In the genomic region with DNA sequence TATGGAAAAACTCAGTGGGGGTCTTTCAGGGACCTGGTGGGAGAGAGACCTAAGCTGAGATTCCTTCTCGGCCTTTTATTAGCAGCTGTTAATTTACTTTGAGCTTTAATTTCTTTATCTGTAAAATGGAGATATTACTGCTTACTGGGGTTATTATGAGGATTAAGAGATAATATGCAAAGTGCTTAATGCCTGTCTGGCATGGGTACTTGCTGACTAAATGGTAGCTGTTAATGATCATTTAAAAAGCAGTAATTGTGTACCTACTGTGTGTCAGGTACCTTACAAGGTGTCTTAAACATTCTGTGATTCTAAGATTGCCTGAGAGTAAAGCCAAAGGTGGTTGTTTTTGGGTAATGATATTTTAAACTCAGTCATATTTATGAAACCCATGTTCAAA, we compare ENCODE assay signal across 11 cellular contexts. TPM values are rescaled to one million over a fixed set of nuclear protein-coding genes. Genes with fewer than 3 reads are reported as not detected.
DNase-seq lines count a peak whose midpoint lies in the region; ATAC-seq, FAIRE-seq and TF ChIP-seq lines count a peak whose summit lies in the region.
"Had no signal": no experiment of that assay in that cellular context is flagged by ENCODE, and none has a peak within 500 bp of the region (broad histone marks: within the 10 kb centered on the region; RNA-seq: fewer than 3 reads in every experiment).

No MANE protein-coding gene starts in this region.

- no peak for DNase-seq in CD4-positive, alpha-beta memory T cell
- DNase-seq in RWPE1 (ENCODE audit: low spot score), result no peak
- DNase-seq in epithelial cell of proximal tubule (ENCODE audit: low read depth), result no peak
- DNase-seq in prostate gland (ENCODE audit: low spot score), result no peak
- no peak for DNase-seq in stimulated activated effector memory CD8-positive, alpha-beta T cell treated with anti-CD3 and anti-CD28 coated beads, Interleukin-12 subunit alpha, Interleukin-12 subunit beta, amount 100 ng/mL, for 72 hours (ENCODE audit: low spot score in 2 of 2)
- DNase-seq in NCI-H1105 (lab: John Stamatoyannopoulos, UW), result no peak
- DNase-seq in posterior cingulate gyrus, result no peak
- no peak for DNase-seq in D721Med (ENCODE audit: insufficient read length, low spot score)
- DNase-seq: stimulated activated naive CD4-positive, alpha-beta T cell treated with Interleukin-2 at 50 U/mL for 16 hours had no signal

- peaks cover 20 to 69% (median 44%) of the 10 kb centered on the region in 4 donors for H3K4me1 Mint-ChIP-seq in CD4-positive, alpha-beta memory T cell
- H3K4me1 Mint-ChIP-seq in stimulated activated effector memory CD8-positive, alpha-beta T cell treated with anti-CD3 and anti-CD28 coated beads, Interleukin-12 subunit alpha, Interleukin-12 subunit beta, amount 100 ng/mL, for 72 hours, result peaks cover 61% of the 10 kb centered on the region

- POLR2A ChIA-PET in CD4-positive, alpha-beta memory T cell (lab: Charles Lee; ENCODE audit: partially characterized antibody), result interaction anchor here (10.7 to 18.4 kb wide), 2 partner anchors 13 to 31 kb away, joined by 169 to 449 read pairs; no protein-coding TSS in a partner anchor
- POLR2A ChIA-PET in RWPE1 (lab: Yijun Ruan, JAX; ENCODE audit: low non-redundant PET), result interaction anchor here (0.7 to 1.4 kb wide), 2 partner anchors 32 to 168 kb away, joined by 3 read pairs; no protein-coding TSS in a partner anchor

- peak overlapping the region in 6 of 7 donors; percentile 48 to 93 (median 86) for H3K27ac Mint-ChIP-seq in CD4-positive, alpha-beta memory T cell
- H3K27ac Mint-ChIP-seq in stimulated activated effector memory CD8-positive, alpha-beta T cell treated with anti-CD3 and anti-CD28 coated beads, Interleukin-12 subunit alpha, Interleukin-12 subunit beta, amount 100 ng/mL, for 72 hours, result no peak overlapping the region
- H3K27ac Mint-ChIP-seq: CD14-positive monocyte had no signal

- ATAC-seq in stimulated activated effector memory CD8-positive, alpha-beta T cell treated with anti-CD3 and anti-CD28 coated beads, Interleukin-12 subunit alpha, Interleukin-12 subunit beta, amount 100 ng/mL, for 72 hours, result no peak

- no peak for TF ChIP-seq POLR2A in prostate gland (IDR thresholded peaks at IDR 0.05)

- 57% methylated on average over 1 of the region's 1 CpG for WGBS in prostate gland

- intact Hi-C loops in CD4-positive, alpha-beta memory T cell (cut with micrococcal nuclease), result no loop called here
- intact Hi-C loops in prostate gland (cut with DNase I), result no loop called here
- intact Hi-C loops in posterior cingulate gyrus (cut with DNase I), result no loop called here

- H3K4me3 ChIP-seq in CD4-positive, alpha-beta memory T cell (ENCODE audit: low read length in 2 of 2), result peak overlapping the region in 1 of 2 donors; percentile 76
- H3K4me3 ChIP-seq in epithelial cell of proximal tubule (ENCODE audit: low read depth, low read length), result peak overlapping the region; percentile 83
- H3K4me3 ChIP-seq in prostate gland, result peak overlapping the region in 1 of 2 donors; percentile 89

- no peaks in the 10 kb centered on the region for H3K27me3 Mint-ChIP-seq in CD4-positive, alpha-beta memory T cell

- CTCF ChIA-PET in CD4-positive, alpha-beta memory T cell (lab: Charles Lee; ENCODE audit: partially characterized antibody), result interaction anchor here (1.2 to 33.3 kb wide), 5 partner anchors 10 to 127 kb away, joined by 4 to 1033 read pairs (median 29); no protein-coding TSS in a partner anchor
- CTCF ChIA-PET in RWPE1 (lab: Yijun Ruan, JAX), result interaction anchor here (0.6 to 3.6 kb wide), 9 partner anchors 11 to 258 kb away, joined by 3 to 24 read pairs (median 3); no protein-coding TSS in a partner anchor

- no peaks in the 10 kb centered on the region for H3K9me3 Mint-ChIP-seq in CD4-positive, alpha-beta memory T cell
- H3K9me3 Mint-ChIP-seq in stimulated activated effector memory CD8-positive, alpha-beta T cell treated with anti-CD3 and anti-CD28 coated beads, Interleukin-12 subunit alpha, Interleukin-12 subunit beta, amount 100 ng/mL, for 72 hours, result no peaks in the 10 kb centered on the region

- no peaks in the 10 kb centered on the region for H3K9me3 ChIP-seq in CD4-positive, alpha-beta memory T cell (ENCODE audit: control insufficient read depth in 1 of 2, low read length in 2 of 2)
- H3K9me3 ChIP-seq in prostate gland, result no peaks in the 10 kb centered on the region

- no peak for TF ChIP-seq CTCF in RWPE1 (conservative IDR thresholded peaks at IDR 0.05; ENCODE audit: low read depth)
- TF ChIP-seq CTCF in epithelial cell of proximal tubule (conservative IDR thresholded peaks at IDR 0.05; ENCODE audit: low read depth, low read length), result no peak
- no peak for TF ChIP-seq CTCF in prostate gland (IDR thresholded peaks at IDR 0.05)
- TF ChIP-seq CTCF in D721Med (IDR thresholded peaks at IDR 0.05; ENCODE audit: insufficient read depth, missing control alignments), result no peak

- H3K4me3 Mint-ChIP-seq in CD4-positive, alpha-beta memory T cell, result peak overlapping the region; percentile 87 to 97 (median 94)
- no peak overlapping the region for H3K4me3 Mint-ChIP-seq in stimulated activated effector memory CD8-positive, alpha-beta T cell treated with anti-CD3 and anti-CD28 coated beads, Interleukin-12 subunit alpha, Interleukin-12 subunit beta, amount 100 ng/mL, for 72 hours

- H3K27me3 ChIP-seq in CD4-positive, alpha-beta memory T cell (ENCODE audit: insufficient read depth, low read length), result no peaks in the 10 kb centered on the region
- no peaks in the 10 kb centered on the region for H3K27me3 ChIP-seq in prostate gland (replicated peaks; ENCODE audit: insufficient read depth)

- H3K36me3 ChIP-seq in CD4-positive, alpha-beta memory T cell (ENCODE audit: insufficient read depth, low read length), result no peaks in the 10 kb centered on the region
- H3K36me3 ChIP-seq in prostate gland, result no peaks in the 10 kb centered on the region

- no peak for FAIRE-seq in D721Med (lab: Jason Lieb, UNC)
- FAIRE-seq: TTC549 had no signal

- peak overlapping the region; percentile 66 for H3K27ac ChIP-seq in CD4-positive, alpha-beta memory T cell (ENCODE audit: low read depth, low read length)
- H3K27ac ChIP-seq in RWPE1 (peak overlapping the region; percentile 94), prostate gland (peak overlapping the region; percentile 87 to 90)

- H3K4me1 ChIP-seq in CD4-positive, alpha-beta memory T cell (ENCODE audit: insufficient read depth, low read length), result peaks cover 79% of the 10 kb centered on the region
- H3K4me1 ChIP-seq in prostate gland (replicated peaks), result no peaks in the 10 kb centered on the region

- peaks cover 0 to 7% of the 10 kb centered on the region in 2 donors for H3K36me3 Mint-ChIP-seq in CD4-positive, alpha-beta memory T cell
- no peaks in the 10 kb centered on the region for H3K36me3 Mint-ChIP-seq in stimulated activated effector memory CD8-positive, alpha-beta T cell treated with anti-CD3 and anti-CD28 coated beads, Interleukin-12 subunit alpha, Interleukin-12 subunit beta, amount 100 ng/mL, for 72 hours

RNA-seq across cellular contexts. Expression of gene ITGA6, which starts 2.6 kb away (rescaled TPM):
- total RNA-seq in CD4-positive, alpha-beta memory T cell, result 10 to 100 TPM; 69.1 to 73.6 TPM
- polyA plus RNA-seq in CD4-positive, alpha-beta memory T cell, result 10 to 100 TPM; 58.3 to 64.0 TPM
- total RNA-seq in epithelial cell of proximal tubule (87.0 and 100 TPM in 2 replicates), prostate gland (100 to 1,000 TPM in 1 of 2 donors, 10 to 100 TPM in 1; 71.7 to 249 TPM)
